In the genomic region with DNA sequence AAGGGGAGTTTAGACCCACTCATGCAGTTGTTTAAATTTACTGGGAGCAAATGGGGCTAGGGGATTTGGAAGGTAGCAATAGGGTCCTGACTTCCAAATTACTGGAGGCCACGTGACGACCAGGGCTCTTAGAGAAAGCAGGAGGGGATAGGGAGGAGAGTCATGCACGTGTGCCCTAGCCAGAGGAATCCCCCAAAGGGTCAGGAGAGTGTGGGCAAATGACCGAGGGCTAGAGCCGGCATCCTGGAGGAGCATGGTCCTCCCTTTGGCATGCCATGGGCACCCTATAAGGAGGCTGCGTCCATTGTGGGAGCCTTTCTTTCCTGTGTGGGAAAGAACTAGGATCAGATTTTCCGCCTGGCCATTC, we compare ENCODE assay signal across 1 cellular context.
TF ChIP-seq lines count a peak whose summit lies in the region.

No MANE protein-coding gene starts in this region.

TF ChIP-seq in GM23338, 12 proteins besides CTCF, POLR2A, EP300 and RAD21:
- TF ChIP-seq EZH2 (IDR thresholded peaks at IDR 0.05; ENCODE audit: low read depth, unreplicated experiment) (no peak), EZH2phosphoT487 (IDR thresholded peaks at IDR 0.05; ENCODE audit: unreplicated experiment) (no peak), STAT1 (IDR thresholded peaks at IDR 0.05; ENCODE audit: unreplicated experiment) (no peak), CREB1 (CRISPR knock-in tag; IDR thresholded peaks at IDR 0.05; ENCODE audit: low read depth) (no peak), POLR2AphosphoS5 (IDR thresholded peaks at IDR 0.05; ENCODE audit: low read depth) (no peak), JUNB (IDR thresholded peaks at IDR 0.05; ENCODE audit: unreplicated experiment) (no peak), ZNF114 (CRISPR knock-in tag; IDR thresholded peaks at IDR 0.05) (no peak), NANOG (IDR thresholded peaks at IDR 0.05; ENCODE audit: borderline replicate concordance) (no peak)
- TF ChIP-seq, protein P1, sequence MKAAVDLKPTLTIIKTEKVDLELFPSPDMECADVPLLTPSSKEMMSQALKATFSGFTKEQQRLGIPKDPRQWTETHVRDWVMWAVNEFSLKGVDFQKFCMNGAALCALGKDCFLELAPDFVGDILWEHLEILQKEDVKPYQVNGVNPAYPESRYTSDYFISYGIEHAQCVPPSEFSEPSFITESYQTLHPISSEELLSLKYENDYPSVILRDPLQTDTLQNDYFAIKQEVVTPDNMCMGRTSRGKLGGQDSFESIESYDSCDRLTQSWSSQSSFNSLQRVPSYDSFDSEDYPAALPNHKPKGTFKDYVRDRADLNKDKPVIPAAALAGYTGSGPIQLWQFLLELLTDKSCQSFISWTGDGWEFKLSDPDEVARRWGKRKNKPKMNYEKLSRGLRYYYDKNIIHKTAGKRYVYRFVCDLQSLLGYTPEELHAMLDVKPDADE (IDR thresholded peaks at IDR 0.05), result no peak
- TF ChIP-seq, protein P2, sequence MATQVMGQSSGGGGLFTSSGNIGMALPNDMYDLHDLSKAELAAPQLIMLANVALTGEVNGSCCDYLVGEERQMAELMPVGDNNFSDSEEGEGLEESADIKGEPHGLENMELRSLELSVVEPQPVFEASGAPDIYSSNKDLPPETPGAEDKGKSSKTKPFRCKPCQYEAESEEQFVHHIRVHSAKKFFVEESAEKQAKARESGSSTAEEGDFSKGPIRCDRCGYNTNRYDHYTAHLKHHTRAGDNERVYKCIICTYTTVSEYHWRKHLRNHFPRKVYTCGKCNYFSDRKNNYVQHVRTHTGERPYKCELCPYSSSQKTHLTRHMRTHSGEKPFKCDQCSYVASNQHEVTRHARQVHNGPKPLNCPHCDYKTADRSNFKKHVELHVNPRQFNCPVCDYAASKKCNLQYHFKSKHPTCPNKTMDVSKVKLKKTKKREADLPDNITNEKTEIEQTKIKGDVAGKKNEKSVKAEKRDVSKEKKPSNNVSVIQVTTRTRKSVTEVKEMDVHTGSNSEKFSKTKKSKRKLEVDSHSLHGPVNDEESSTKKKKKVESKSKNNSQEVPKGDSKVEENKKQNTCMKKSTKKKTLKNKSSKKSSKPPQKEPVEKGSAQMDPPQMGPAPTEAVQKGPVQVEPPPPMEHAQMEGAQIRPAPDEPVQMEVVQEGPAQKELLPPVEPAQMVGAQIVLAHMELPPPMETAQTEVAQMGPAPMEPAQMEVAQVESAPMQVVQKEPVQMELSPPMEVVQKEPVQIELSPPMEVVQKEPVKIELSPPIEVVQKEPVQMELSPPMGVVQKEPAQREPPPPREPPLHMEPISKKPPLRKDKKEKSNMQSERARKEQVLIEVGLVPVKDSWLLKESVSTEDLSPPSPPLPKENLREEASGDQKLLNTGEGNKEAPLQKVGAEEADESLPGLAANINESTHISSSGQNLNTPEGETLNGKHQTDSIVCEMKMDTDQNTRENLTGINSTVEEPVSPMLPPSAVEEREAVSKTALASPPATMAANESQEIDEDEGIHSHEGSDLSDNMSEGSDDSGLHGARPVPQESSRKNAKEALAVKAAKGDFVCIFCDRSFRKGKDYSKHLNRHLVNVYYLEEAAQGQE (IDR thresholded peaks at IDR 0.05; ENCODE audit: unreplicated experiment), result no peak
- TF ChIP-seq, protein P3, sequence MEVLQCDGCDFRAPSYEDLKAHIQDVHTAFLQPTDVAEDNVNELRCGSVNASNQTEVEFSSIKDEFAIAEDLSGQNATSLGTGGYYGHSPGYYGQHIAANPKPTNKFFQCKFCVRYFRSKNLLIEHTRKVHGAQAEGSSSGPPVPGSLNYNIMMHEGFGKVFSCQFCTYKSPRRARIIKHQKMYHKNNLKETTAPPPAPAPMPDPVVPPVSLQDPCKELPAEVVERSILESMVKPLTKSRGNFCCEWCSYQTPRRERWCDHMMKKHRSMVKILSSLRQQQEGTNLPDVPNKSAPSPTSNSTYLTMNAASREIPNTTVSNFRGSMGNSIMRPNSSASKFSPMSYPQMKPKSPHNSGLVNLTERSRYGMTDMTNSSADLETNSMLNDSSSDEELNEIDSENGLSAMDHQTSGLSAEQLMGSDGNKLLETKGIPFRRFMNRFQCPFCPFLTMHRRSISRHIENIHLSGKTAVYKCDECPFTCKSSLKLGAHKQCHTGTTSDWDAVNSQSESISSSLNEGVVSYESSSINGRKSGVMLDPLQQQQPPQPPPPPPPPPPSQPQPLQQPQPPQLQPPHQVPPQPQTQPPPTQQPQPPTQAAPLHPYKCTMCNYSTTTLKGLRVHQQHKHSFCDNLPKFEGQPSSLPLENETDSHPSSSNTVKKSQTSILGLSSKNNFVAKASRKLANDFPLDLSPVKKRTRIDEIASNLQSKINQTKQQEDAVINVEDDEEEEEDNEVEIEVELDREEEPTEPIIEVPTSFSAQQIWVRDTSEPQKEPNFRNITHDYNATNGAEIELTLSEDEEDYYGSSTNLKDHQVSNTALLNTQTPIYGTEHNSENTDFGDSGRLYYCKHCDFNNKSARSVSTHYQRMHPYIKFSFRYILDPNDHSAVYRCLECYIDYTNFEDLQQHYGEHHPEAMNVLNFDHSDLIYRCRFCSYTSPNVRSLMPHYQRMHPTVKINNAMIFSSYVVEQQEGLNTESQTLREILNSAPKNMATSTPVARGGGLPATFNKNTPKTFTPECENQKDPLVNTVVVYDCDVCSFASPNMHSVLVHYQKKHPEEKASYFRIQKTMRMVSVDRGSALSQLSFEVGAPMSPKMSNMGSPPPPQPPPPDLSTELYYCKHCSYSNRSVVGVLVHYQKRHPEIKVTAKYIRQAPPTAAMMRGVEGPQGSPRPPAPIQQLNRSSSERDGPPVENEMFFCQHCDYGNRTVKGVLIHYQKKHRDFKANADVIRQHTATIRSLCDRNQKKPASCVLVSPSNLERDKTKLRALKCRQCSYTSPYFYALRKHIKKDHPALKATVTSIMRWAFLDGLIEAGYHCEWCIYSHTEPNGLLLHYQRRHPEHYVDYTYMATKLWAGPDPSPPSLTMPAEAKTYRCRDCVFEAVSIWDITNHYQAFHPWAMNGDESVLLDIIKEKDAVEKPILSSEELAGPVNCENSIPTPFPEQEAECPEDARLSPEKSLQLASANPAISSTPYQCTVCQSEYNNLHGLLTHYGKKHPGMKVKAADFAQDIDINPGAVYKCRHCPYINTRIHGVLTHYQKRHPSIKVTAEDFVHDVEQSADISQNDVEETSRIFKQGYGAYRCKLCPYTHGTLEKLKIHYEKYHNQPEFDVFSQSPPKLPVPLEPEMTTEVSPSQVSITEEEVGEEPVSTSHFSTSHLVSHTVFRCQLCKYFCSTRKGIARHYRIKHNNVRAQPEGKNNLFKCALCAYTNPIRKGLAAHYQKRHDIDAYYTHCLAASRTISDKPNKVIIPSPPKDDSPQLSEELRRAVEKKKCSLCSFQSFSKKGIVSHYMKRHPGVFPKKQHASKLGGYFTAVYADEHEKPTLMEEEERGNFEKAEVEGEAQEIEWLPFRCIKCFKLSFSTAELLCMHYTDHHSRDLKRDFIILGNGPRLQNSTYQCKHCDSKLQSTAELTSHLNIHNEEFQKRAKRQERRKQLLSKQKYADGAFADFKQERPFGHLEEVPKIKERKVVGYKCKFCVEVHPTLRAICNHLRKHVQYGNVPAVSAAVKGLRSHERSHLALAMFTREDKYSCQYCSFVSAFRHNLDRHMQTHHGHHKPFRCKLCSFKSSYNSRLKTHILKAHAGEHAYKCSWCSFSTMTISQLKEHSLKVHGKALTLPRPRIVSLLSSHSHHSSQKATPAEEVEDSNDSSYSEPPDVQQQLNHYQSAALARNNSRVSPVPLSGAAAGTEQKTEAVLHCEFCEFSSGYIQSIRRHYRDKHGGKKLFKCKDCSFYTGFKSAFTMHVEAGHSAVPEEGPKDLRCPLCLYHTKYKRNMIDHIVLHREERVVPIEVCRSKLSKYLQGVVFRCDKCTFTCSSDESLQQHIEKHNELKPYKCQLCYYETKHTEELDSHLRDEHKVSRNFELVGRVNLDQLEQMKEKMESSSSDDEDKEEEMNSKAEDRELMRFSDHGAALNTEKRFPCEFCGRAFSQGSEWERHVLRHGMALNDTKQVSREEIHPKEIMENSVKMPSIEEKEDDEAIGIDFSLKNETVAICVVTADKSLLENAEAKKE (CRISPR knock-in tag; IDR thresholded peaks at IDR 0.05), result no peak
